ENCODE assay signal across 12 cellular contexts in genomic region chrX:153921511-153922285, GRCh38. TPM values are rescaled to one million over a fixed set of nuclear protein-coding genes. Genes with fewer than 3 reads are reported as not detected.
DNase-seq lines count a peak whose midpoint lies in the region; ATAC-seq and TF ChIP-seq lines count a peak whose summit lies in the region.
"Had no signal": no experiment of that assay in that cellular context is flagged by ENCODE, and none has a peak within 500 bp of the region (broad histone marks: within the 10 kb centered on the region; RNA-seq: fewer than 3 reads in every experiment).

No MANE protein-coding gene starts in this region.

- H3K36me3 Mint-ChIP-seq in MCF 10A (ENCODE audit: insufficient read depth, unreplicated experiment) (no peaks in the 10 kb centered on the region), T-cell (peaks cover 7% of the 10 kb centered on the region), immature natural killer cell (peaks cover 3 to 11% (median 6%) of the 10 kb centered on the region in 3 donors)
- H3K36me3 Mint-ChIP-seq: brain had no signal

- CTCF ChIA-PET in MCF 10A (lab: Yijun Ruan, JAX) (interaction anchor here (0.5 to 5.0 kb wide), 7 partner anchors 10 to 899 kb away, joined by 3 to 31 read pairs (median 4); no protein-coding TSS in a partner anchor), T-cell (lab: Charles Lee) (interaction anchor here in 1 of 2 donors (0.6 kb wide), 1 partner anchor 17 kb away, joined by 7 read pairs; no protein-coding TSS in a partner anchor), HEK293T (lab: Yijun Ruan, JAX) (interaction anchor here (0.6 to 9.2 kb wide), 5 partner anchors 11 to 387 kb away, joined by 3 to 100 read pairs (median 14); partner anchors contain the start of gene RENBP)

- H3K27me3 Mint-ChIP-seq in MCF 10A (ENCODE audit: insufficient read depth, unreplicated experiment) (peaks cover 33% of the 10 kb centered on the region), T-cell (peaks cover 0 to 8% of the 10 kb centered on the region in 2 donors), immature natural killer cell (ENCODE audit: low read depth in 3 of 3) (peaks cover 5 to 15% (median 9%) of the 10 kb centered on the region in 3 donors)
- H3K27me3 Mint-ChIP-seq in stimulated activated naive CD8-positive, alpha-beta T cell treated with anti-CD3 and anti-CD28 coated beads, Interleukin-15, amount 100 ng/mL, for 72 hours, result no peaks in the 10 kb centered on the region
- H3K27me3 Mint-ChIP-seq: brain had no signal

- no peaks in the 10 kb centered on the region for H3K9me3 ChIP-seq in breast epithelium

- intact Hi-C loops in breast epithelium (cut with DNase I; ENCODE audit: low total_unique reads), result no loop called here
- intact Hi-C loops in MCF 10A (cut with micrococcal nuclease), result no loop called here

- no peak for ATAC-seq in T-cell (replicated peaks in 1 of 4)
- ATAC-seq in stimulated activated naive CD8-positive, alpha-beta T cell treated with anti-CD3 and anti-CD28 coated beads, Interleukin-15, amount 100 ng/mL, for 72 hours, result no peak
- no peak for ATAC-seq in HG03196 (IDR thresholded peaks at IDR 0.05; ENCODE audit: unreplicated experiment)

- TF ChIP-seq CTCF in breast epithelium (IDR thresholded peaks at IDR 0.05) (no peak), MCF 10A (IDR thresholded peaks at IDR 0.05; ENCODE audit: unreplicated experiment) (no peak)

- DNase-seq in breast epithelium (ENCODE audit: low spot score in 2 of 2) (no peak), MCF 10A (ENCODE audit: unreplicated experiment) (no peak), T-cell (no peak), immature natural killer cell (no peak), HEK293T (ENCODE audit: extremely low spot score) (no peak)
- no peak for DNase-seq in stimulated activated naive CD8-positive, alpha-beta T cell treated with anti-CD3 and anti-CD28 coated beads, Interleukin-15, amount 100 ng/mL, for 72 hours
- DNase-seq in central memory CD4-positive, alpha-beta T cell, result no peak
- DNase-seq: activated CD4-positive, alpha-beta T cell treated with anti-CD3 and anti-CD28 coated beads for 1 hour; NCI-H1930 had no signal

- no TSS peak for BruUV-seq in MCF 10A (replicated peaks; lab: Mats Ljungman, UMichigan)

- no peaks in the 10 kb centered on the region for H3K9me3 Mint-ChIP-seq in MCF 10A (ENCODE audit: unreplicated experiment)
- no peaks in the 10 kb centered on the region for H3K9me3 Mint-ChIP-seq in T-cell
- H3K9me3 Mint-ChIP-seq in immature natural killer cell, result peaks cover 0 to 1% (median 0%) of the 10 kb centered on the region in 6 donors
- H3K9me3 Mint-ChIP-seq in stimulated activated naive CD8-positive, alpha-beta T cell treated with anti-CD3 and anti-CD28 coated beads, Interleukin-15, amount 100 ng/mL, for 72 hours, result no peaks in the 10 kb centered on the region

- H3K4me1 ChIP-seq in breast epithelium, result no peaks in the 10 kb centered on the region

- H3K4me3 Mint-ChIP-seq in MCF 10A (ENCODE audit: unreplicated experiment) (no peak overlapping the region), T-cell (peak overlapping the region; percentile 86 to 95 (median 94)), immature natural killer cell (peak overlapping the region; percentile 65 to 94 (median 68))
- peak overlapping the region; percentile 89 to 95 for H3K4me3 Mint-ChIP-seq in stimulated activated naive CD8-positive, alpha-beta T cell treated with anti-CD3 and anti-CD28 coated beads, Interleukin-15, amount 100 ng/mL, for 72 hours
- H3K4me3 Mint-ChIP-seq: brain had no signal

- H3K4me3 ChIP-seq in breast epithelium, result peak overlapping the region in 2 of 3 donors; percentile 18 to 46

- POLR2A ChIA-PET in MCF 10A (lab: Yijun Ruan, JAX), result no interaction called here
- POLR2A ChIA-PET in T-cell (lab: Charles Lee), result no interaction called here
- POLR2A ChIA-PET in HEK293T (lab: Yijun Ruan, JAX), result interaction anchor here (1.8 kb wide), 1 partner anchor 25 kb away, joined by 4 read pairs; no protein-coding TSS in a partner anchor

- no peaks in the 10 kb centered on the region for H3K36me3 ChIP-seq in breast epithelium

- H3K27ac Mint-ChIP-seq in MCF 10A (ENCODE audit: low read depth, unreplicated experiment) (no peak overlapping the region), T-cell (peak overlapping the region; percentile 84 to 95), immature natural killer cell (peak overlapping the region in 5 of 6 donors; percentile 17 to 93 (median 84))
- no peak overlapping the region for H3K27ac Mint-ChIP-seq in stimulated activated naive CD8-positive, alpha-beta T cell treated with anti-CD3 and anti-CD28 coated beads, Interleukin-15, amount 100 ng/mL, for 72 hours

- TF ChIP-seq POLR2A in breast epithelium (IDR thresholded peaks at IDR 0.05), result no peak

- H3K4me1 Mint-ChIP-seq in MCF 10A (ENCODE audit: insufficient read depth, unreplicated experiment), result peaks cover 17% of the 10 kb centered on the region
- peaks cover 42 to 44% (median 43%) of the 10 kb centered on the region in 3 donors for H3K4me1 Mint-ChIP-seq in T-cell
- H3K4me1 Mint-ChIP-seq in immature natural killer cell, result peaks cover 42 to 54% of the 10 kb centered on the region in 2 donors
- H3K4me1 Mint-ChIP-seq in stimulated activated naive CD8-positive, alpha-beta T cell treated with anti-CD3 and anti-CD28 coated beads, Interleukin-15, amount 100 ng/mL, for 72 hours, result peaks cover 44% of the 10 kb centered on the region

- H3K27me3 ChIP-seq in breast epithelium, result peaks cover 0 to 65% of the 10 kb centered on the region in 2 donors

- peak overlapping the region in 1 of 2 donors; percentile 48 for H3K27ac ChIP-seq in breast epithelium
- H3K27ac ChIP-seq: C4-2B had no signal

TF ChIP-seq in HEK293T, 16 proteins besides CTCF, POLR2A, EP300 and RAD21:
- no peak for TF ChIP-seq BHLHE40 (IDR thresholded peaks at IDR 0.05; ENCODE audit: borderline replicate concordance)
- TF ChIP-seq ARNT (IDR thresholded peaks at IDR 0.05), result no peak
- no peak for TF ChIP-seq FOXK2 (IDR thresholded peaks at IDR 0.05)
TF ChIP-seq in HEK293T: peak in this region for 0.

RNA-seq across cellular contexts. Expression of gene ARHGAP4, which starts 4.4 kb away (rescaled TPM):
- total RNA-seq in breast epithelium (10 to 100 TPM; 18.4 to 21.5 (median 19.8) TPM), MCF 10A (2022) (2.3 and 2.6 TPM in 2 replicates), T-cell (100 to 1,000 TPM; 420 to 485 (median 468) TPM)
- polyA plus RNA-seq in immature natural killer cell, result 100 to 1,000 TPM in 1 of 3 donors, 10 to 100 TPM in 2; 54.6 to 122 (median 75.7) TPM

RNA-seq across cellular contexts. Expression of gene NAA10, which starts 13.1 kb away (rescaled TPM):
- total RNA-seq in breast epithelium (10 to 100 TPM; 57.7 to 81.0 (median 79.2) TPM), MCF 10A (2022) (166 and 196 TPM in 2 replicates), T-cell (10 to 100 TPM; 53.3 to 98.2 (median 80.0) TPM)
- polyA plus RNA-seq in immature natural killer cell, result 100 to 1,000 TPM in 2 of 3 donors, 10 to 100 TPM in 1; 70.6 to 126 (median 104) TPM

RNA-seq across cellular contexts. Expression of gene AVPR2, which starts 17.2 kb away (rescaled TPM):
- total RNA-seq in breast epithelium, result 1 to 10 TPM in 2 of 3 donors, under 1 TPM in 1; 0.44 to 5.9 (median 5.3) TPM
- not detected in 2 replicates for total RNA-seq in MCF 10A (2022)
- not detected for total RNA-seq in T-cell
- not detected for polyA plus RNA-seq in immature natural killer cell

RNA-seq across cellular contexts. Expression of gene RENBP, which starts 22.7 kb away (rescaled TPM):
- 10 to 100 TPM in 1 of 3 donors, 1 to 10 TPM in 2; 6.6 to 50.7 (median 6.9) TPM for total RNA-seq in breast epithelium
- total RNA-seq in MCF 10A (2022), result 0.23 TPM in 1 of 2 replicates, not detected in the other
- total RNA-seq in T-cell, result 10 to 100 TPM; 10.2 to 23.5 (median 19.5) TPM
- 1 to 10 TPM in 1 of 3 donors, under 1 TPM in 1, not detected in 1; 0.93 to 3.1 TPM for polyA plus RNA-seq in immature natural killer cell

RNA-seq across cellular contexts. Expression of gene L1CAM, which starts 35.7 kb away (rescaled TPM):
- 1 to 10 TPM in 1 of 3 donors, under 1 TPM in 2; 0.29 to 1.8 (median 0.66) TPM for total RNA-seq in breast epithelium
- 20.7 and 41.0 TPM in 2 replicates for total RNA-seq in MCF 10A (2022)
- 1 to 10 TPM; 1.4 to 6.0 (median 4.0) TPM for total RNA-seq in T-cell
- not detected for polyA plus RNA-seq in immature natural killer cell

Comparison
In these comparisons a context has a peak if more than half of its experiments do, and no peak if none do; other contexts are left out.
1. H3K27ac Mint-ChIP-seq: peak in T-cell (2 of 2) and immature natural killer cell (5 of 6); none in MCF 10A (single experiment) and stimulated activated naive CD8-positive, alpha-beta T cell treated with anti-CD3 and anti-CD28 coated beads, Interleukin-15, amount 100 ng/mL, for 72 hours (0 of 2).
2. RNA of gene ARHGAP4, which starts 4.4 kb away (total RNA-seq): 420 to 485 TPM in T-cell; 18.4 to 21.5 TPM in breast epithelium and 2.3 to 2.6 TPM in MCF 10A; every median in the first group is over 10 times any median in the second.